In genomic region chr5:55994998-55995914, GRCh38 we compare ENCODE assay signal across 8 cellular contexts. TPM values are rescaled to one million over a fixed set of nuclear protein-coding genes. Genes with fewer than 3 reads are reported as not detected.
A peak's percentile ranks its signal among the peaks of the same experiment; 100 is the strongest.
DNase-seq lines count a peak whose midpoint lies in the region; ATAC-seq and TF ChIP-seq lines count a peak whose summit lies in the region.

No MANE protein-coding gene starts in this region.

- H3K9me3 ChIP-seq in SK-N-MC (ENCODE audit: low read depth, low read length) (no peaks in the 10 kb centered on the region), thoracic aorta (no peaks in the 10 kb centered on the region)

- H3K27ac ChIP-seq in SK-N-MC (peak overlapping the region; percentile 77), thoracic aorta (peak overlapping the region; percentile 99)

- ATAC-seq in HG02610 (IDR thresholded peaks at IDR 0.05; ENCODE audit: unreplicated experiment) (peak; percentile 93), omental fat pad (ENCODE audit: low FRiP score) (peak; percentile 97), thoracic aorta (ENCODE audit: insufficient number of reproducible peaks, low FRiP score, low read depth) (peak; percentile 89)
- peak; percentile 84 to 93 for ATAC-seq in activated naive CD4-positive, alpha-beta T cell treated with anti-CD3 and anti-CD28 coated beads, Interleukin-2, amount 50 U/mL, for 72 hours

- H3K4me3 ChIP-seq in SK-N-MC (peak overlapping the region; percentile 90), thoracic aorta (peak overlapping the region; percentile 87)

- H3K36me3 Mint-ChIP-seq in activated naive CD4-positive, alpha-beta T cell treated with anti-CD3 and anti-CD28 coated beads, Interleukin-2, amount 50 U/mL, for 72 hours: peaks cover 19 to 27% of the 10 kb centered on the region in 2 donors

- H3K27me3 ChIP-seq in thoracic aorta (replicated peaks; ENCODE audit: insufficient read depth): no peaks in the 10 kb centered on the region

- POLR2A ChIA-PET in GM10248 (lab: Yijun Ruan, JAX): interaction anchor here (0.7 kb wide), 1 partner anchor 10 kb away, joined by 3 read pairs; no protein-coding TSS in a partner anchor

- peaks cover 21% of the 10 kb centered on the region in 2 donors for H3K4me1 ChIP-seq in thoracic aorta (ENCODE audit: control insufficient read depth in 1 of 2, low read depth in 2 of 2)

- TF ChIP-seq CTCF in GM10248 (IDR thresholded peaks at IDR 0.05; ENCODE audit: control extremely low read depth, extremely low read depth, low read depth, missing control alignments) (peak; percentile 7), omental fat pad (IDR thresholded peaks at IDR 0.05) (no peak), thoracic aorta (IDR thresholded peaks at IDR 0.05) (peak; percentile 15)

- H3K27ac Mint-ChIP-seq in activated naive CD4-positive, alpha-beta T cell treated with anti-CD3 and anti-CD28 coated beads, Interleukin-2, amount 50 U/mL, for 72 hours: peak overlapping the region; percentile 99

- H3K36me3 ChIP-seq in SK-N-MC (ENCODE audit: insufficient read depth, low read length): no peaks in the 10 kb centered on the region
- no peaks in the 10 kb centered on the region for H3K36me3 ChIP-seq in thoracic aorta

- peak overlapping the region; percentile 88 for H3K9ac ChIP-seq in SK-N-MC (ENCODE audit: insufficient read length)

- DNase-seq in GM10248 (ENCODE audit: extremely low spot score): peak; percentile 99
- peak; percentile 89 for DNase-seq in NCI-H1048 (lab: John Stamatoyannopoulos, UW)
- DNase-seq in SK-N-MC (ENCODE audit: low read depth, low spot score): peak; percentile 40
- peak; percentile 98 for DNase-seq in activated naive CD4-positive, alpha-beta T cell treated with anti-CD3 and anti-CD28 coated beads, Interleukin-2, amount 50 U/mL, for 72 hours (ENCODE audit: low spot score in 2 of 2)
- peak; percentile 99 for DNase-seq in glomerular visceral epithelial cell (ENCODE audit: extremely low spot score)
- peak; percentile 87 for DNase-seq in omental fat pad (ENCODE audit: low spot score)
- DNase-seq in thoracic aorta (ENCODE audit: low spot score): peak; percentile 90

- peaks cover 0 to 5% of the 10 kb centered on the region in 2 donors for H3K9me3 Mint-ChIP-seq in activated naive CD4-positive, alpha-beta T cell treated with anti-CD3 and anti-CD28 coated beads, Interleukin-2, amount 50 U/mL, for 72 hours

- CTCF ChIA-PET in GM10248 (lab: Yijun Ruan, JAX): interaction anchor here (1.1 to 1.2 kb wide), 2 partner anchors 26 to 49 kb away, joined by 3 read pairs; no protein-coding TSS in a partner anchor

RNA-seq across cellular contexts. Expression of gene IL6ST, which starts 0.5 kb away (rescaled TPM):
- total RNA-seq in activated naive CD4-positive, alpha-beta T cell treated with anti-CD3 and anti-CD28 coated beads, Interleukin-2, amount 50 U/mL, for 72 hours: 10 to 100 TPM; 47.8 to 84.0 TPM
- total RNA-seq in omental fat pad (100 to 1,000 TPM; 555 to 806 (median 682) TPM), thoracic aorta (100 to 1,000 TPM; 236 to 490 TPM)

Comparison
In these comparisons a context has a peak if more than half of its experiments do, and no peak if none do; other contexts are left out.
1. Peak in every context shown above with its lines: DNase-seq, ATAC-seq, H3K4me3 ChIP-seq and H3K27ac ChIP-seq.
2. DNase-seq: peak in every context shown above with its lines; median percentile 99 in GM10248; 99 in glomerular visceral epithelial cell; 98 in activated naive CD4-positive, alpha-beta T cell treated with anti-CD3 and anti-CD28 coated beads, Interleukin-2, amount 50 U/mL, for 72 hours; 90 in thoracic aorta; 89 in NCI-H1048; 87 in omental fat pad; 40 in SK-N-MC.
3. CTCF ChIP-seq: peak in GM10248 (single experiment) and thoracic aorta (single experiment); none in omental fat pad (0 of 3).